ENCODE assay signal across 16 cellular contexts in genomic region chr7:151366141-151366871, GRCh38. TPM values are rescaled to one million over a fixed set of nuclear protein-coding genes. Genes with fewer than 3 reads are reported as not detected.
A peak's percentile ranks its signal among the peaks of the same experiment; 100 is the strongest.
DNase-seq lines count a peak whose midpoint lies in the region; ATAC-seq and TF ChIP-seq lines count a peak whose summit lies in the region.
"Had no signal": no experiment of that assay in that cellular context is flagged by ENCODE, and none has a peak within 500 bp of the region (broad histone marks: within the 10 kb centered on the region; RNA-seq: fewer than 3 reads in every experiment).

No MANE protein-coding gene starts in this region.

- no peak overlapping the region for H3K27ac ChIP-seq in CD4-positive, alpha-beta memory T cell (ENCODE audit: low read depth, low read length)
- H3K27ac ChIP-seq in sigmoid colon, result peak overlapping the region; percentile 60 to 84 (median 80)

- no peak for DNase-seq in CD4-positive, alpha-beta memory T cell
- DNase-seq in adipocyte (ENCODE audit: low read depth), result peak; percentile 62
- DNase-seq in glutamatergic neuron, result no peak
- peak; percentile 43 for DNase-seq in sigmoid colon
- no peak for DNase-seq in DMS 273 treated with DMSO at 0.1 percent for 48 hours (lab: John Stamatoyannopoulos, UW)
- no peak for DNase-seq in NK-92 treated with Interleukin-12 subunit alpha and Interleukin-12 subunit beta, amount 100 ng/mL, for 24 hours (lab: John Stamatoyannopoulos, UW)
- DNase-seq: activated CD4-positive, CD25-positive, alpha-beta regulatory T cell treated with anti-CD3 and anti-CD28 coated beads, Interleukin-2, amount 50 U/mL, for 72 hours; activated CD8-positive, alpha-beta memory T cell treated with anti-CD3 and anti-CD28 coated beads, Interleukin-2, amount 50 U/mL, for 48 hours; activated naive CD4-positive, alpha-beta T cell treated with anti-CD3 and anti-CD28 coated beads, Interleukin-2, amount 10 ng/mL, durations not matched to agents 7 days and 5 days; Karpas-422; NCI-H1436; NCI-H510A had no signal

- H3K9me3 ChIP-seq in CD4-positive, alpha-beta memory T cell (ENCODE audit: control insufficient read depth in 1 of 2, low read length in 2 of 2), result no peaks in the 10 kb centered on the region
- H3K9me3 ChIP-seq in adipocyte (ENCODE audit: control insufficient read depth, low read length), result no peaks in the 10 kb centered on the region
- H3K9me3 ChIP-seq in sigmoid colon, result no peaks in the 10 kb centered on the region
- H3K9me3 ChIP-seq: tibial nerve had no signal

- TF ChIP-seq EP300 in sigmoid colon (IDR thresholded peaks at IDR 0.05), result no peak

- H3K9me3 Mint-ChIP-seq in CD4-positive, alpha-beta memory T cell, result peaks cover 0 to 3% (median 0%) of the 10 kb centered on the region in 8 donors
- peaks cover 2% of the 10 kb centered on the region for H3K9me3 Mint-ChIP-seq in glutamatergic neuron (ENCODE audit: unreplicated experiment)
- H3K9me3 Mint-ChIP-seq: activated naive CD4-positive, alpha-beta T cell treated with anti-CD3 and anti-CD28 coated beads, Interleukin-2, amount 10 ng/mL, durations not matched to agents 7 days and 5 days had no signal

- H3K36me3 Mint-ChIP-seq in CD4-positive, alpha-beta memory T cell, result peaks cover 33 to 51% of the 10 kb centered on the region in 2 donors
- H3K36me3 Mint-ChIP-seq in glutamatergic neuron (ENCODE audit: unreplicated experiment), result peaks cover 15% of the 10 kb centered on the region

- H3K4me3 Mint-ChIP-seq in CD4-positive, alpha-beta memory T cell, result no peak overlapping the region
- peak overlapping the region; percentile 53 for H3K4me3 Mint-ChIP-seq in glutamatergic neuron (ENCODE audit: unreplicated experiment)
- H3K4me3 Mint-ChIP-seq: activated naive CD4-positive, alpha-beta T cell treated with anti-CD3 and anti-CD28 coated beads, Interleukin-2, amount 10 ng/mL, durations not matched to agents 7 days and 5 days had no signal

- H3K27me3 Mint-ChIP-seq in CD4-positive, alpha-beta memory T cell, result no peaks in the 10 kb centered on the region
- H3K27me3 Mint-ChIP-seq in glutamatergic neuron (ENCODE audit: unreplicated experiment), result no peaks in the 10 kb centered on the region
- H3K27me3 Mint-ChIP-seq: activated naive CD4-positive, alpha-beta T cell treated with anti-CD3 and anti-CD28 coated beads, Interleukin-2, amount 10 ng/mL, durations not matched to agents 7 days and 5 days had no signal

- POLR2A ChIA-PET in CD4-positive, alpha-beta memory T cell (lab: Charles Lee; ENCODE audit: partially characterized antibody), result interaction anchor here (0.6 to 2.0 kb wide), 3 partner anchors 64 to 83 kb away, joined by 3 to 9 read pairs (median 3); no protein-coding TSS in a partner anchor

- ATAC-seq in GM19395 (IDR thresholded peaks at IDR 0.05; ENCODE audit: unreplicated experiment), result no peak
- no peak for ATAC-seq in HG03521 (IDR thresholded peaks at IDR 0.05; ENCODE audit: unreplicated experiment)

- WGBS in sigmoid colon, 2 donors, result 80 to 89% methylated on average over 9 of the region's 9 CpGs

- TF ChIP-seq POLR2A in sigmoid colon (IDR thresholded peaks at IDR 0.05), result no peak

- H3K27me3 ChIP-seq in CD4-positive, alpha-beta memory T cell (ENCODE audit: insufficient read depth, low read length), result no peaks in the 10 kb centered on the region
- no peaks in the 10 kb centered on the region for H3K27me3 ChIP-seq in adipocyte (replicated peaks; ENCODE audit: control insufficient read depth, insufficient read depth, low read length)
- H3K27me3 ChIP-seq in sigmoid colon, result no peaks in the 10 kb centered on the region
- H3K27me3 ChIP-seq: tibial nerve had no signal

- H3K36me3 ChIP-seq in CD4-positive, alpha-beta memory T cell (ENCODE audit: insufficient read depth, low read length), result peaks cover 31% of the 10 kb centered on the region
- H3K36me3 ChIP-seq in adipocyte (ENCODE audit: control insufficient read depth, insufficient read depth, low read length, severe bottlenecking), result peaks cover 36% of the 10 kb centered on the region
- peaks cover 6 to 44% (median 15%) of the 10 kb centered on the region in 4 donors for H3K36me3 ChIP-seq in sigmoid colon

- CTCF ChIA-PET in CD4-positive, alpha-beta memory T cell (lab: Charles Lee; ENCODE audit: partially characterized antibody), result interaction anchor here (0.9 to 15.1 kb wide), 7 partner anchors 9 to 392 kb away, joined by 3 to 398 read pairs (median 5); partner anchors contain the start of gene CRYGN

- TF ChIP-seq CTCF in glutamatergic neuron (IDR thresholded peaks at IDR 0.05; ENCODE audit: partially characterized antibody, unreplicated experiment), result no peak
- TF ChIP-seq CTCF in sigmoid colon (IDR thresholded peaks at IDR 0.05), result no peak

- peak overlapping the region in 4 of 7 donors; percentile 18 to 85 (median 51) for H3K27ac Mint-ChIP-seq in CD4-positive, alpha-beta memory T cell
- H3K27ac Mint-ChIP-seq in glutamatergic neuron (ENCODE audit: unreplicated experiment), result no peak overlapping the region
- H3K27ac Mint-ChIP-seq: activated naive CD4-positive, alpha-beta T cell treated with anti-CD3 and anti-CD28 coated beads, Interleukin-2, amount 10 ng/mL, durations not matched to agents 7 days and 5 days; progenitor cell of endocrine pancreas had no signal

- intact Hi-C loops in CD4-positive, alpha-beta memory T cell (cut with micrococcal nuclease), result loop anchor here (5.0 kb wide), 1 partner anchor 391 kb away; no protein-coding TSS in a partner anchor
- intact Hi-C loops in sigmoid colon (cut with DNase I), result loop anchor here (10.0 kb wide), 1 partner anchor 158 kb away; no protein-coding TSS in a partner anchor

- peaks cover 6 to 14% (median 9%) of the 10 kb centered on the region in 4 donors for H3K4me1 Mint-ChIP-seq in CD4-positive, alpha-beta memory T cell
- peaks cover 14% of the 10 kb centered on the region for H3K4me1 Mint-ChIP-seq in glutamatergic neuron (ENCODE audit: low read depth, unreplicated experiment)

- H3K9ac ChIP-seq in adipocyte (ENCODE audit: low read length), result peak overlapping the region; percentile 45

- no peak overlapping the region for H3K4me3 ChIP-seq in CD4-positive, alpha-beta memory T cell (ENCODE audit: low read length in 2 of 2)
- H3K4me3 ChIP-seq in adipocyte (ENCODE audit: low read length), result no peak overlapping the region
- no peak overlapping the region for H3K4me3 ChIP-seq in sigmoid colon
- H3K4me3 ChIP-seq: tibial nerve had no signal

- peaks cover 10% of the 10 kb centered on the region for H3K4me1 ChIP-seq in CD4-positive, alpha-beta memory T cell (ENCODE audit: insufficient read depth, low read length)
- peaks cover 23% of the 10 kb centered on the region for H3K4me1 ChIP-seq in adipocyte (ENCODE audit: control insufficient read depth, insufficient read depth, low read length)
- peaks cover 0 to 36% (median 31%) of the 10 kb centered on the region in 4 donors for H3K4me1 ChIP-seq in sigmoid colon

RNA-seq across cellular contexts. Expression of gene NUB1, which starts 24.7 kb away (rescaled TPM):
- 100 to 1,000 TPM; 116 to 119 TPM for total RNA-seq in CD4-positive, alpha-beta memory T cell
- polyA plus RNA-seq in CD4-positive, alpha-beta memory T cell, result 10 to 100 TPM; 50.1 to 77.0 TPM
- total RNA-seq in glutamatergic neuron (ENCODE audit: unreplicated experiment) (41.6 TPM), sigmoid colon (10 to 100 TPM; 49.8 to 73.8 (median 64.5) TPM)
- 10 to 100 TPM; 36.6 to 50.1 (median 43.2) TPM for polyA plus RNA-seq in sigmoid colon

RNA-seq across cellular contexts. Expression of gene WDR86, which starts 43.5 kb away (rescaled TPM):
- total RNA-seq in CD4-positive, alpha-beta memory T cell, result 1 to 10 TPM; 7.0 to 8.0 TPM
- polyA plus RNA-seq in CD4-positive, alpha-beta memory T cell, result 10 to 100 TPM; 10.0 to 14.4 TPM
- total RNA-seq in glutamatergic neuron (ENCODE audit: unreplicated experiment) (70.5 TPM), sigmoid colon (10 to 100 TPM; 14.4 to 23.8 (median 16.9) TPM)
- polyA plus RNA-seq in sigmoid colon, result 1 to 10 TPM in 2 of 3 donors, under 1 TPM in 1; 0.46 to 4.2 (median 2.1) TPM

Comparison
In these comparisons a context has a peak if more than half of its experiments do, and no peak if none do; other contexts are left out.
1. DNase-seq: peak in adipocyte (single experiment) and sigmoid colon (single experiment); none in CD4-positive, alpha-beta memory T cell (0 of 5), glutamatergic neuron (single experiment), DMS 273 treated with DMSO at 0.1 percent for 48 hours (single experiment) and NK-92 treated with Interleukin-12 subunit alpha and Interleukin-12 subunit beta, amount 100 ng/mL, for 24 hours (single experiment).